Comparison of ENCODE assay signal across 9 cellular contexts in genomic region chr10:70492786-70493659, GRCh38. TPM values are rescaled to one million over a fixed set of nuclear protein-coding genes. Genes with fewer than 3 reads are reported as not detected.
DNase-seq lines count a peak whose midpoint lies in the region; ATAC-seq and TF ChIP-seq lines count a peak whose summit lies in the region.
"Had no signal": no experiment of that assay in that cellular context is flagged by ENCODE, and none has a peak within 500 bp of the region (broad histone marks: within the 10 kb centered on the region; RNA-seq: fewer than 3 reads in every experiment).

No MANE protein-coding gene starts in this region.

- H3K27ac ChIP-seq in CD4-positive, CD25-positive, alpha-beta regulatory T cell (ENCODE audit: insufficient read depth, low read length, poor library complexity, severe bottlenecking) = no peak overlapping the region
- H3K27ac ChIP-seq in GM23338 (ENCODE audit: low read depth) (peak overlapping the region; percentile 5), osteoblast (ENCODE audit: low read depth, low read length) (no peak overlapping the region), gastrocnemius medialis (no peak overlapping the region)

- peaks cover 16% of the 10 kb centered on the region; the same call in 1 of the 2 replicates for H3F3A ChIP-seq in GM23338 (replicated peaks; ENCODE audit: low read depth)

- in situ Hi-C loops in gastrocnemius medialis (cut with MboI; ENCODE audit: low sequenced_read_pairs in 4 of 4) = no loop called here

- H3K4me3 ChIP-seq in CD4-positive, CD25-positive, alpha-beta regulatory T cell (ENCODE audit: low read depth, low read length) = no peak overlapping the region
- H3K4me3 ChIP-seq in GM23338 (no peak overlapping the region), osteoblast (ENCODE audit: insufficient read depth, low read length) (no peak overlapping the region), gastrocnemius medialis (no peak overlapping the region)

- TF ChIP-seq POLR2A in gastrocnemius medialis (IDR thresholded peaks at IDR 0.05) = no peak

- intact Hi-C loops in left cardiac atrium (cut with DNase I) (no loop called here), gastrocnemius medialis (cut with DNase I; ENCODE audit: low total_unique reads) (no loop called here)

- no peaks in the 10 kb centered on the region for H3K4me1 ChIP-seq in CD4-positive, CD25-positive, alpha-beta regulatory T cell (ENCODE audit: control insufficient read depth, insufficient read depth, low read length, poor library complexity, severe bottlenecking)
- H3K4me1 ChIP-seq in GM23338 (ENCODE audit: insufficient read depth) (peaks cover 38% of the 10 kb centered on the region), osteoblast (ENCODE audit: insufficient read depth, low read length) (no peaks in the 10 kb centered on the region), gastrocnemius medialis (peaks cover 0 to 4% of the 10 kb centered on the region in 2 donors)

- H3K9me3 Mint-ChIP-seq in CD4-positive, CD25-positive, alpha-beta regulatory T cell = no peaks in the 10 kb centered on the region
- no peaks in the 10 kb centered on the region for H3K9me3 Mint-ChIP-seq in GM23338
- H3K9me3 Mint-ChIP-seq: nephron had no signal

- peaks cover 3% of the 10 kb centered on the region for H3K36me3 Mint-ChIP-seq in CD4-positive, CD25-positive, alpha-beta regulatory T cell
- H3K36me3 Mint-ChIP-seq in GM23338 (ENCODE audit: low read depth) = peaks cover 5% of the 10 kb centered on the region; the same call in 2 of the 3 replicates

- H4K20me1 ChIP-seq in GM23338 (replicated peaks; ENCODE audit: insufficient read depth) (peaks cover 5% of the 10 kb centered on the region), osteoblast (ENCODE audit: insufficient read depth, low read length) (no peaks in the 10 kb centered on the region)

- H3K79me2 ChIP-seq in GM23338 (replicated peaks; ENCODE audit: insufficient read depth) = peaks cover 83% of the 10 kb centered on the region
- H3K79me2 ChIP-seq in osteoblast (ENCODE audit: insufficient read depth, low read length) = no peaks in the 10 kb centered on the region

- DNase-seq in CD4-positive, CD25-positive, alpha-beta regulatory T cell = no peak
- DNase-seq in GM23338 (ENCODE audit: low spot score) (no peak), NOMO-1 (lab: John Stamatoyannopoulos, UW; ENCODE audit: unreplicated experiment in 2 of 2) (peak; percentile 84 to 92), left cardiac atrium (no peak), osteoblast (ENCODE audit: insufficient read length, low spot score, missing footprints) (no peak), gastrocnemius medialis (no peak), AG08396 (ENCODE audit: low spot score) (no peak), NCI-H2196 treated with DMSO at 0.1 percent for 48 hours (lab: John Stamatoyannopoulos, UW; ENCODE audit: unreplicated experiment) (no peak)

- no peaks in the 10 kb centered on the region for H3K36me3 ChIP-seq in CD4-positive, CD25-positive, alpha-beta regulatory T cell (ENCODE audit: control insufficient read depth, insufficient read depth, low read length)
- H3K36me3 ChIP-seq in GM23338 (ENCODE audit: insufficient read depth) (no peaks in the 10 kb centered on the region), osteoblast (ENCODE audit: insufficient read depth, low read length) (no peaks in the 10 kb centered on the region), gastrocnemius medialis (no peaks in the 10 kb centered on the region)

- H3K4me1 Mint-ChIP-seq in CD4-positive, CD25-positive, alpha-beta regulatory T cell = peaks cover 0 to 8% (median 2%) of the 10 kb centered on the region in 4 donors
- peaks cover 60% of the 10 kb centered on the region for H3K4me1 Mint-ChIP-seq in GM23338

- peak in 1 of 2 donors; percentile 31 for ATAC-seq in CD4-positive, CD25-positive, alpha-beta regulatory T cell (ENCODE audit: low read depth in 2 of 2)
- ATAC-seq in GM23338 (no peak), left cardiac atrium (peak; percentile 47 to 58), gastrocnemius medialis (no peak)

- H3K4me3 Mint-ChIP-seq in CD4-positive, CD25-positive, alpha-beta regulatory T cell = no peak overlapping the region
- H3K4me3 Mint-ChIP-seq in GM23338 = no peak overlapping the region; the same call in 2 of the 3 replicates
- H3K4me3 Mint-ChIP-seq: nephron had no signal

- H3K9me2 ChIP-seq in GM23338 (ENCODE audit: insufficient read depth) = no peaks in the 10 kb centered on the region

- H2AFZ ChIP-seq in GM23338 (no peak overlapping the region), osteoblast (ENCODE audit: low read length) (no peak overlapping the region)

- TF ChIP-seq CTCF in GM23338 (conservative IDR thresholded peaks at IDR 0.05; ENCODE audit: low read depth in 2 of 2) (no peak), osteoblast (IDR thresholded peaks at IDR 0.05; ENCODE audit: extremely low read depth, low read depth, low read length) (no peak), gastrocnemius medialis (IDR thresholded peaks at IDR 0.05 in 4 of 5, conservative IDR thresholded peaks at IDR 0.05 in 1 of 5) (no peak)

- H3K27me3 Mint-ChIP-seq in CD4-positive, CD25-positive, alpha-beta regulatory T cell = peaks cover 19% of the 10 kb centered on the region
- peaks cover 18% of the 10 kb centered on the region for H3K27me3 Mint-ChIP-seq in GM23338 (ENCODE audit: insufficient read depth, low read depth, poor library complexity)

- H3K4me2 ChIP-seq in GM23338 = peak overlapping the region; percentile 67
- no peak overlapping the region for H3K4me2 ChIP-seq in osteoblast (ENCODE audit: insufficient read depth, low read length)

- no peaks in the 10 kb centered on the region for H3K9me3 ChIP-seq in CD4-positive, CD25-positive, alpha-beta regulatory T cell (ENCODE audit: control insufficient read depth in 2 of 2, low read length in 2 of 2)
- H3K9me3 ChIP-seq in osteoblast (ENCODE audit: low read depth, low read length) (no peaks in the 10 kb centered on the region), gastrocnemius medialis (no peaks in the 10 kb centered on the region)

- H3K27me3 ChIP-seq in CD4-positive, CD25-positive, alpha-beta regulatory T cell (ENCODE audit: control insufficient read depth, insufficient read depth, low read length) = peaks cover 3% of the 10 kb centered on the region
- H3K27me3 ChIP-seq in GM23338 (ENCODE audit: insufficient read depth) (no peaks in the 10 kb centered on the region), osteoblast (ENCODE audit: insufficient read depth, low read length) (peaks cover 6% of the 10 kb centered on the region), gastrocnemius medialis (no peaks in the 10 kb centered on the region)

- peak overlapping the region in 2 of 3 donors; percentile 36 to 79 for H3K27ac Mint-ChIP-seq in CD4-positive, CD25-positive, alpha-beta regulatory T cell
- peak overlapping the region; percentile 95 for H3K27ac Mint-ChIP-seq in GM23338
- H3K27ac Mint-ChIP-seq: nephron had no signal

TF ChIP-seq in GM23338, 12 proteins besides CTCF, POLR2A, EP300 and RAD21:
- TF ChIP-seq ZNF114 (CRISPR knock-in tag; IDR thresholded peaks at IDR 0.05) = no peak

RNA-seq across cellular contexts. Expression of gene PALD1, which starts 14.5 kb away (rescaled TPM):
- total RNA-seq in CD4-positive, CD25-positive, alpha-beta regulatory T cell = not detected
- not detected for polyA plus RNA-seq in CD4-positive, CD25-positive, alpha-beta regulatory T cell
- total RNA-seq in GM23338 (2014; rRNA removed; shearing (Covaris generic)) = 48.7 and 58.2 TPM in 2 replicates
- 11.1 and 11.9 TPM in 2 replicates for polyA plus RNA-seq in GM23338 (2016; fragmentation: Nextera tagmentation; extraction: Ambion mirVana)
- total RNA-seq in left cardiac atrium (1 to 10 TPM; 4.4 to 8.3 TPM), osteoblast (under 0.01 and 0.29 TPM in 2 replicates), gastrocnemius medialis (1 to 10 TPM; 1.4 to 4.1 (median 2.3) TPM)

RNA-seq across cellular contexts. Expression of gene NODAL, which starts 51.5 kb away (rescaled TPM):
- not detected for total RNA-seq in CD4-positive, CD25-positive, alpha-beta regulatory T cell
- polyA plus RNA-seq in CD4-positive, CD25-positive, alpha-beta regulatory T cell = under 1 TPM in 3 of 4 donors, not detected in 1; 0.09 to 0.22 (median 0.17) TPM
- total RNA-seq in GM23338 (2014; rRNA removed; shearing (Covaris generic)) = 28.4 and 29.9 TPM in 2 replicates
- polyA plus RNA-seq in GM23338 (2016; fragmentation: Nextera tagmentation; extraction: Ambion mirVana) = 11.2 and 12.0 TPM in 2 replicates
- total RNA-seq in left cardiac atrium (not detected), osteoblast (not detected in 2 replicates), gastrocnemius medialis (not detected)

Comparison
In these comparisons a context has a peak if more than half of its experiments do, and no peak if none do; other contexts are left out.
1. ATAC-seq: peak in left cardiac atrium (2 of 2); none in GM23338 (single experiment) and gastrocnemius medialis (0 of 2).
2. DNase-seq: peak in NOMO-1 (2 of 2); none in CD4-positive, CD25-positive, alpha-beta regulatory T cell (0 of 3), GM23338 (single experiment), left cardiac atrium (single experiment), osteoblast (single experiment), gastrocnemius medialis (0 of 2), AG08396 (single experiment) and NCI-H2196 treated with DMSO at 0.1 percent for 48 hours (single experiment).
3. RNA of gene NODAL, which starts 51.5 kb away (total RNA-seq): 28.4 to 29.9 TPM in GM23338; not detected in left cardiac atrium, not detected in CD4-positive, CD25-positive, alpha-beta regulatory T cell (single experiment), not detected in osteoblast and not detected in gastrocnemius medialis; every median in the first group is over 10 times any median in the second.